8 cellular contexts compared by ENCODE assay signal in the genomic region with DNA sequence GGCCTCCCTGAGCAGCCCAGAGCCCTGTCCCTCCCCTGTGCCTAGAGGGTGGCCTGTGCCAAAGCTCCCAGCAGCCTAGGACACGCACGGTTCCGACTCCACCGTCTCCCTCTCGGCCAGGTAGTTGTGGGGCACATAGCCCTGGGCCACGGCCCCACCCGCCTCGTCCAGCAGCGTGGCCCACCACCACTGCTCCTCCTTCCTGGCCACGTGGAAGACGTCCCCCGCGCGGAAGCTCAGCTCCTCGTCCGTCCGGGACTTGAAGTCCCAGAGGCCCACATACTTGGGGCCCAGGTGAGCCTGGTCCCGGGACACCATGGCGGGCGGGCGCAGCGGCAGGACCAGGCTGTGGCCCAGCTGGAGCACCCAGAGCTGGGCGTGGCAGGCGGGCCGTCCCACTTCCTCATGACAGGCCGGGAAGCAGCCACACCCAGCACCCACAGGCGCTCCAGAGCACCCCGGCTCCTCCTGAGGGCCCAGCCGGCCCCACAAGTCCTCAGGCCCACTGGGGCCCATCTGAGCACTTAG. TPM values are rescaled to one million over a fixed set of nuclear protein-coding genes. Genes with fewer than 3 reads are reported as not detected.
DNase-seq lines count a peak whose midpoint lies in the region; TF ChIP-seq lines count a peak whose summit lies in the region.

A gene (minus strand): TSS at position 380 of the 528 bp plus-strand sequence. CDS start 62 bp downstream, at position 318.

- TF ChIP-seq POLR2A in thyroid gland (IDR thresholded peaks at IDR 0.05) = no peak

- peak within 1 kb of the TSS; percentile 61 for H3K27ac ChIP-seq in HL-60 (replicated peaks)
- H3K27ac ChIP-seq in thyroid gland = peak within 1 kb of the TSS; percentile 62 to 76 (median 72)

- intact Hi-C loops in thyroid gland (cut with DNase I) = loop anchor here (2.0 to 10.0 kb wide), 5 partner anchors 205 to 528 kb away; a partner anchor contains a TSS

- H3K36me3 ChIP-seq in kidney epithelial cell (ENCODE audit: control insufficient read depth, insufficient read depth, low read length) (no peaks in the 10 kb centered on the region), thyroid gland (no peaks in the 10 kb centered on the region)

- peak; percentile 25 for DNase-seq in activated CD8-positive, alpha-beta memory T cell treated with anti-CD3 and anti-CD28 coated beads, Interleukin-2, amount 50 U/mL, for 4 hours
- no peak for DNase-seq in activated CD8-positive, alpha-beta memory T cell treated with anti-CD3 and anti-CD28 coated beads for 24 hours
- DNase-seq in HL-60 (ENCODE audit: low read depth in 1 of 2, low spot score in 1 of 2) (peak; percentile 50 to 77), kidney epithelial cell (ENCODE audit: low read depth) (no peak), thyroid gland (no peak), COR-L47 (lab: John Stamatoyannopoulos, UW) (no peak), HuH-7.5 (ENCODE audit: low spot score) (no peak)
- DNase-seq in activated effector memory CD4-positive, alpha-beta T cell treated with Interleukin-2 at 50 U/mL for 16 hours = peak; percentile 13

- H3K27me3 ChIP-seq in HL-60 (ENCODE audit: insufficient read depth, poor library complexity, severe bottlenecking) (peaks cover 23% of the 10 kb centered on the region), kidney epithelial cell (ENCODE audit: control insufficient read depth, insufficient read depth, low read length) (peaks cover 29% of the 10 kb centered on the region), thyroid gland (no peaks in the 10 kb centered on the region)

- no peaks in the 10 kb centered on the region for H3K9me3 ChIP-seq in thyroid gland

- peaks cover 11 to 21% of the 10 kb centered on the region in 2 donors for H3K4me1 ChIP-seq in thyroid gland

- peak within 1 kb of the TSS; percentile 42 for H3K4me3 ChIP-seq in HL-60 (replicated peaks; ENCODE audit: insufficient read depth, low read length)
- H3K4me3 ChIP-seq in kidney epithelial cell (ENCODE audit: low read depth, low read length) = peak within 1 kb of the TSS; percentile 22
- H3K4me3 ChIP-seq in thyroid gland (replicated peaks in 1 of 3) = peak within 1 kb of the TSS in 1 of 3 donors; percentile 16

- TF ChIP-seq CTCF in HL-60 (IDR thresholded peaks at IDR 0.05; ENCODE audit: insufficient read depth, low read length) (no peak), kidney epithelial cell (IDR thresholded peaks at IDR 0.05; ENCODE audit: insufficient read depth, low read length, poor library complexity, severe bottlenecking) (no peak), thyroid gland (IDR thresholded peaks at IDR 0.05) (no peak)

- 90 to 93% methylated on average over 14 to 28 of the region's 29 CpGs for WGBS in thyroid gland, 2 donors

RNA-seq across cellular contexts. Expression of the gene that starts here (rescaled TPM):
- total RNA-seq in kidney epithelial cell = 0.33 and 0.55 TPM in 2 replicates
- under 1 TPM in 1 of 4 donors, not detected in 3; 0.11 TPM for total RNA-seq in thyroid gland

Comparison
In these comparisons a context has a peak if more than half of its experiments do, and no peak if none do; other contexts are left out.
1. DNase-seq: peak in activated CD8-positive, alpha-beta memory T cell treated with anti-CD3 and anti-CD28 coated beads, Interleukin-2, amount 50 U/mL, for 4 hours (single experiment), HL-60 (2 of 2) and activated effector memory CD4-positive, alpha-beta T cell treated with Interleukin-2 at 50 U/mL for 16 hours (single experiment); none in activated CD8-positive, alpha-beta memory T cell treated with anti-CD3 and anti-CD28 coated beads for 24 hours (single experiment), kidney epithelial cell (single experiment), thyroid gland (0 of 2), COR-L47 (single experiment) and HuH-7.5 (single experiment).